Comparison of ENCODE assay signal across 20 cellular contexts in genomic region chr7:141706394-141707064, GRCh38. TPM values are rescaled to one million over a fixed set of nuclear protein-coding genes. Genes with fewer than 3 reads are reported as not detected.
DNase-seq lines count a peak whose midpoint lies in the region; ATAC-seq, FAIRE-seq and TF ChIP-seq lines count a peak whose summit lies in the region.
"Had no signal": no experiment of that assay in that cellular context is flagged by ENCODE, and none has a peak within 500 bp of the region (broad histone marks: within the 10 kb centered on the region; RNA-seq: fewer than 3 reads in every experiment).

No MANE protein-coding gene starts in this region.

- BruUV-seq in mammary epithelial cell (replicated peaks; lab: Mats Ljungman, UMichigan) (no TSS peak), MCF 10A (replicated peaks; lab: Mats Ljungman, UMichigan) (no TSS peak)

- H3K9ac ChIP-seq in mammary epithelial cell (ENCODE audit: insufficient read depth, low read length): no peak overlapping the region
- H3K9ac ChIP-seq: BLaER1 treated with 17β-estradiol and CSF1 and Interleukin-3, amounts not matched to agents 10 nM and 100 nM had no signal

- H3K36me3 ChIP-seq in mammary epithelial cell (ENCODE audit: insufficient read depth, low read length): no peaks in the 10 kb centered on the region
- no peaks in the 10 kb centered on the region for H3K36me3 ChIP-seq in pancreas
- H3K36me3 ChIP-seq: BLaER1 treated with 17β-estradiol and CSF1 and Interleukin-3, amounts not matched to agents 10 nM and 100 nM had no signal

- dilution Hi-C loops in mammary epithelial cell (cut with HindIII; ENCODE audit: low sequenced_read_pairs): no loop called here

- no peaks in the 10 kb centered on the region for H3K27me3 ChIP-seq in mammary epithelial cell (ENCODE audit: insufficient read depth, low read length)
- no peaks in the 10 kb centered on the region for H3K27me3 ChIP-seq in pancreas

- no peaks in the 10 kb centered on the region for H4K20me1 ChIP-seq in mammary epithelial cell (ENCODE audit: insufficient read depth, low read length)
- H4K20me1 ChIP-seq: BLaER1 treated with 17β-estradiol and CSF1 and Interleukin-3, amounts not matched to agents 10 nM and 100 nM had no signal

- H3K4me3 Mint-ChIP-seq in MCF 10A (ENCODE audit: unreplicated experiment): no peak overlapping the region

- FAIRE-seq in pancreas (lab: Jason Lieb, UNC): no peak
- FAIRE-seq: A549, H54, K562 had no signal

- no peak overlapping the region for H3K4me3 ChIP-seq in mammary epithelial cell (replicated peaks in 1 of 3; ENCODE audit: insufficient read depth in 1 of 3, low read depth in 2 of 3, low read length in 3 of 3)
- H3K4me3 ChIP-seq in epithelial cell of esophagus (ENCODE audit: low read length): no peak overlapping the region
- H3K4me3 ChIP-seq in pancreas: no peak overlapping the region
- H3K4me3 ChIP-seq: A549; BLaER1 treated with 17β-estradiol and CSF1 and Interleukin-3, amounts not matched to agents 10 nM and 100 nM; K562 had no signal

- TF ChIP-seq CTCF in mammary epithelial cell (conservative IDR thresholded peaks at IDR 0.05 in 1 of 2, IDR thresholded peaks at IDR 0.05 in 1 of 2; ENCODE audit: extremely low read depth in 1 of 2, insufficient read depth in 1 of 2, low read depth in 1 of 2, low read length in 2 of 2) (no peak), MCF 10A (IDR thresholded peaks at IDR 0.05; ENCODE audit: unreplicated experiment) (no peak), epithelial cell of esophagus (IDR thresholded peaks at IDR 0.05; ENCODE audit: insufficient read depth, low read depth, low read length, missing control alignments) (no peak), pancreas (IDR thresholded peaks at IDR 0.05) (no peak)

- no peak overlapping the region for H3K27ac ChIP-seq in mammary epithelial cell (ENCODE audit: insufficient read depth, low read depth, low read length)
- no peak overlapping the region for H3K27ac ChIP-seq in pancreas
- H3K27ac ChIP-seq: A549; BLaER1 treated with 17β-estradiol and CSF1 and Interleukin-3, amounts not matched to agents 10 nM and 100 nM; HL-60 had no signal

- H3K4me2 ChIP-seq in mammary epithelial cell (ENCODE audit: insufficient read depth, low read depth, low read length): no peak overlapping the region
- H3K4me2 ChIP-seq: A549; BLaER1 treated with 17β-estradiol and CSF1 and Interleukin-3, amounts not matched to agents 10 nM and 100 nM had no signal

- H3K36me3 Mint-ChIP-seq in MCF 10A (ENCODE audit: insufficient read depth, unreplicated experiment): no peaks in the 10 kb centered on the region

- H3K4me1 ChIP-seq in mammary epithelial cell (ENCODE audit: insufficient read depth, low read length) (peaks cover 6% of the 10 kb centered on the region), pancreas (peaks cover 7 to 10% (median 7%) of the 10 kb centered on the region in 3 donors)

- in situ Hi-C loops in mammary epithelial cell (cut with MboI; ENCODE audit: low sequenced_read_pairs in 2 of 2): no loop called here

- CTCF ChIA-PET in mammary epithelial cell (lab: Charles Lee; ENCODE audit: low non-redundant PET) (no interaction called here), MCF 10A (lab: Yijun Ruan, JAX) (no interaction called here)

- POLR2A ChIA-PET in MCF 10A (lab: Yijun Ruan, JAX): no interaction called here

- no peak for ATAC-seq in pancreas
- ATAC-seq in GM21619 (IDR thresholded peaks at IDR 0.05; ENCODE audit: unreplicated experiment): no peak
- ATAC-seq in GM19328 (IDR thresholded peaks at IDR 0.05; ENCODE audit: unreplicated experiment): no peak
- ATAC-seq: A549, K562 had no signal

- DNase-seq in mammary epithelial cell (peak; percentile 54), MCF 10A (ENCODE audit: unreplicated experiment) (no peak), NCI-H1417 (lab: John Stamatoyannopoulos, UW) (peak in 2 of 3 experiments; percentile 66 to 92), epithelial cell of esophagus (ENCODE audit: low read depth) (peak; percentile 90), pancreas (no peak)
- no peak for DNase-seq in activated CD4-positive, alpha-beta T cell treated with anti-CD3 and anti-CD28 coated beads, Interleukin-2, amount 50 U/mL, for 48 hours
- DNase-seq: DMS 273 treated with DMSO at 0.1 percent for 48 hours, NCI-H187, NCI-H2171, NCI-H510A treated with DMSO at 0.1 percent for 48 hours, OCI-M1, RPMI8226, SIG-M5 had no signal

- no peaks in the 10 kb centered on the region for H3K27me3 Mint-ChIP-seq in MCF 10A (ENCODE audit: insufficient read depth, unreplicated experiment)

- intact Hi-C loops in mammary epithelial cell (cut with micrococcal nuclease): no loop called here
- intact Hi-C loops in MCF 10A (cut with micrococcal nuclease): no loop called here
- intact Hi-C loops in pancreas (cut with DNase I): no loop called here

- no peak overlapping the region for H3K27ac Mint-ChIP-seq in MCF 10A (ENCODE audit: low read depth, unreplicated experiment)

- no peak overlapping the region for H2AFZ ChIP-seq in mammary epithelial cell (ENCODE audit: low read depth, low read length)

- peaks cover 6% of the 10 kb centered on the region for H3K4me1 Mint-ChIP-seq in MCF 10A (ENCODE audit: insufficient read depth, unreplicated experiment)

- H3K9me3 Mint-ChIP-seq in MCF 10A (ENCODE audit: unreplicated experiment): no peaks in the 10 kb centered on the region

- H3K9me3 ChIP-seq in mammary epithelial cell (replicated peaks; ENCODE audit: insufficient read depth, low read length) (no peaks in the 10 kb centered on the region), pancreas (no peaks in the 10 kb centered on the region)
- H3K9me3 ChIP-seq: A549; BLaER1 treated with 17β-estradiol and CSF1 and Interleukin-3, amounts not matched to agents 10 nM and 100 nM had no signal

- no peaks in the 10 kb centered on the region for H3K79me2 ChIP-seq in mammary epithelial cell (ENCODE audit: insufficient read depth, low read length)

RNA-seq across cellular contexts. Expression of gene WEE2, which starts 1.6 kb away (rescaled TPM):
- total RNA-seq in mammary epithelial cell (not detected), MCF 10A (2022) (not detected in 2 replicates), pancreas (under 1 TPM in 2 of 6 donors, not detected in 4; 0.12 to 0.19 TPM)
- polyA plus RNA-seq in mammary epithelial cell (not detected), pancreas (under 1 TPM in 1 of 2 donors, not detected in 1; 0.02 TPM)
- not detected for polyA minus RNA-seq in mammary epithelial cell
- total RNA-seq: K562 had no signal
- polyA plus RNA-seq: A549, K562 had no signal

RNA-seq across cellular contexts. Expression of gene DENND11, which starts 4.6 kb away (rescaled TPM):
- total RNA-seq in mammary epithelial cell: 10 to 100 TPM in 1 of 2 donors, 1 to 10 TPM in 1; 8.0 to 15.8 TPM
- polyA plus RNA-seq in mammary epithelial cell: 2.8 TPM
- 6.9 TPM for polyA minus RNA-seq in mammary epithelial cell
- 8.4 and 9.3 TPM in 2 replicates for total RNA-seq in MCF 10A (2022)
- total RNA-seq in pancreas: 10 to 100 TPM; 15.0 to 24.3 (median 18.4) TPM
- polyA plus RNA-seq in pancreas: 10 to 100 TPM in 1 of 2 donors, 1 to 10 TPM in 1; 5.1 to 10.9 TPM

RNA-seq across cellular contexts. Expression of gene SSBP1, which starts 31.6 kb away (rescaled TPM):
- total RNA-seq in mammary epithelial cell (100 to 1,000 TPM in 1 of 2 donors, 10 to 100 TPM in 1; 81.0 to 163 TPM), MCF 10A (2022) (269 and 340 TPM in 2 replicates), pancreas (10 to 100 TPM; 28.5 to 52.3 (median 39.7) TPM)
- polyA plus RNA-seq in mammary epithelial cell (149 TPM), pancreas (10 to 100 TPM; 67.7 to 88.8 TPM)
- 145 TPM for polyA minus RNA-seq in mammary epithelial cell

RNA-seq across cellular contexts. Expression of gene TAS2R3, which starts 57.4 kb away (rescaled TPM):
- 1 to 10 TPM; 2.6 to 2.8 TPM for total RNA-seq in mammary epithelial cell
- not detected for polyA plus RNA-seq in mammary epithelial cell
- not detected for polyA minus RNA-seq in mammary epithelial cell
- total RNA-seq in MCF 10A (2022): 2.7 and 3.1 TPM in 2 replicates
- total RNA-seq in pancreas: 1 to 10 TPM in 4 of 6 donors, under 1 TPM in 2; 0.41 to 1.3 (median 1.2) TPM
- under 1 TPM; 0.16 to 0.42 TPM for polyA plus RNA-seq in pancreas

Comparison
In these comparisons a context has a peak if more than half of its experiments do, and no peak if none do; other contexts are left out.
1. DNase-seq: peak in mammary epithelial cell (single experiment), NCI-H1417 (2 of 3) and epithelial cell of esophagus (single experiment); none in MCF 10A (single experiment), activated CD4-positive, alpha-beta T cell treated with anti-CD3 and anti-CD28 coated beads, Interleukin-2, amount 50 U/mL, for 48 hours (0 of 2) and pancreas (0 of 6).